Comparison of ENCODE assay signal across 1 cellular context in the genomic region with DNA sequence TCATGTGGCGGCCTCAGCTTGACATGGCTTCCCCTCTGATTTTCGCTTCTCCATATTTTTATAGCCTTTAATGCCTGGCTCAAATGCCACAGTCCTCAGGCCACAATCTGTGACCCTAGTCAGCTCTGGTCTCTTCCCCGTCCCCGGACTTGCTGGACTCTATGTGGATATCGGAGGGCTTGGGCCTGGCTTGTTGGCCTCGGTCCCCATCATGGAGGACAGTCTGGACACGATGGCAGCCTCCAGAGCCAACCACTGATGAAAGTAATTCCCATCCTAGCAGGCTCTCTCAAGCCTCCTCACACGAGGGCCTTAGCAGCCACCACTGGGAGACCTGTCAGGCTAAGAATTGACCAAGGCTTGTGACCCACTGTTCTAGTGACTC.
TF ChIP-seq lines count a peak whose summit lies in the region.

No MANE protein-coding gene starts in this region.

TF ChIP-seq in WTC11, 78 proteins besides CTCF, POLR2A, EP300 and RAD21 (continued from another document):
- TF ChIP-seq GRHL2 (CRISPR knock-in tag; IDR thresholded peaks at IDR 0.05; ENCODE audit: insufficient replicate concordance, severe bottlenecking), result no peak
- TF ChIP-seq, protein P1, sequence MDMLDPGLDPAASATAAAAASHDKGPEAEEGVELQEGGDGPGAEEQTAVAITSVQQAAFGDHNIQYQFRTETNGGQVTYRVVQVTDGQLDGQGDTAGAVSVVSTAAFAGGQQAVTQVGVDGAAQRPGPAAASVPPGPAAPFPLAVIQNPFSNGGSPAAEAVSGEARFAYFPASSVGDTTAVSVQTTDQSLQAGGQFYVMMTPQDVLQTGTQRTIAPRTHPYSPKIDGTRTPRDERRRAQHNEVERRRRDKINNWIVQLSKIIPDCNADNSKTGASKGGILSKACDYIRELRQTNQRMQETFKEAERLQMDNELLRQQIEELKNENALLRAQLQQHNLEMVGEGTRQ (CRISPR knock-in tag; IDR thresholded peaks at IDR 0.05), result no peak
